Comparison of ENCODE assay signal across 19 cellular contexts in genomic region chr18:58361212-58361611, GRCh38.
DNase-seq lines count a peak whose midpoint lies in the region; ATAC-seq and TF ChIP-seq lines count a peak whose summit lies in the region.
"Had no signal": no experiment of that assay in that cellular context is flagged by ENCODE, and none has a peak within 500 bp of the region (broad histone marks: within the 10 kb centered on the region; RNA-seq: fewer than 3 reads in every experiment).

No MANE protein-coding gene starts in this region.

- TF ChIP-seq POLR2A in right lobe of liver (IDR thresholded peaks at IDR 0.05) (peak; percentile 26), upper lobe of left lung (IDR thresholded peaks at IDR 0.05) (no peak), Peyer's patch (IDR thresholded peaks at IDR 0.05) (no peak)

- H3K4me1 Mint-ChIP-seq in activated CD4-positive, alpha-beta T cell treated with anti-CD3 and anti-CD28 coated beads, Interleukin-2, amount 10 ng/mL, durations not matched to agents 7 days and 5 days: peaks cover 1% of the 10 kb centered on the region
- H3K4me1 Mint-ChIP-seq: activated CD4-positive, alpha-beta T cell treated with anti-CD3 and anti-CD28 coated beads, Interleukin-2, amount 10 ng/mL, durations not matched to agents 24 days and 14 days; activated naive CD8-positive, alpha-beta T cell treated with anti-CD3 and anti-CD28 coated beads, Interleukin-2, amount 10 ng/mL, durations not matched to agents 7 days and 5 days had no signal

- H3K4me3 ChIP-seq in right lobe of liver (no peak overlapping the region), upper lobe of left lung (no peak overlapping the region), Peyer's patch (no peak overlapping the region)
- H3K4me3 ChIP-seq: MG63, thoracic aorta had no signal

- TF ChIP-seq CTCF in right lobe of liver (IDR thresholded peaks at IDR 0.05) (no peak), upper lobe of left lung (IDR thresholded peaks at IDR 0.05) (no peak), Peyer's patch (IDR thresholded peaks at IDR 0.05) (no peak)

- H3K9me3 ChIP-seq in right lobe of liver (no peaks in the 10 kb centered on the region), upper lobe of left lung (no peaks in the 10 kb centered on the region), Peyer's patch (no peaks in the 10 kb centered on the region)
- H3K9me3 ChIP-seq: MG63, thoracic aorta had no signal

- H3K27ac ChIP-seq in right lobe of liver (peak overlapping the region; percentile 73 to 91 (median 86)), upper lobe of left lung (peak overlapping the region; percentile 21 to 69 (median 49)), Peyer's patch (no peak overlapping the region)
- H3K27ac ChIP-seq: foreskin keratinocyte had no signal

- H3K27me3 Mint-ChIP-seq in activated CD4-positive, alpha-beta T cell treated with anti-CD3 and anti-CD28 coated beads, Interleukin-2, amount 10 ng/mL, durations not matched to agents 7 days and 5 days: no peaks in the 10 kb centered on the region

- peaks cover 4 to 27% (median 11%) of the 10 kb centered on the region in 4 donors for H3K4me1 ChIP-seq in right lobe of liver
- H3K4me1 ChIP-seq in upper lobe of left lung: peaks cover 16 to 20% (median 17%) of the 10 kb centered on the region in 4 donors
- no peaks in the 10 kb centered on the region for H3K4me1 ChIP-seq in Peyer's patch
- H3K4me1 ChIP-seq: parathyroid adenoma had no signal

- H3K36me3 ChIP-seq in right lobe of liver (no peaks in the 10 kb centered on the region), upper lobe of left lung (peaks cover under 1 to 35% (median 10%) of the 10 kb centered on the region in 4 donors), Peyer's patch (peaks cover 0 to 52% (median under 1%) of the 10 kb centered on the region in 3 donors)
- H3K36me3 ChIP-seq: thoracic aorta had no signal

- no peak overlapping the region for H3K4me3 Mint-ChIP-seq in activated CD4-positive, alpha-beta T cell treated with anti-CD3 and anti-CD28 coated beads, Interleukin-2, amount 10 ng/mL, durations not matched to agents 7 days and 5 days
- H3K4me3 Mint-ChIP-seq: activated CD4-positive, alpha-beta T cell treated with anti-CD3 and anti-CD28 coated beads, Interleukin-2, amount 10 ng/mL, durations not matched to agents 24 days and 14 days; activated naive CD8-positive, alpha-beta T cell treated with anti-CD3 and anti-CD28 coated beads, Interleukin-2, amount 10 ng/mL, durations not matched to agents 7 days and 5 days had no signal

- peak; percentile 27 to 46 (median 32) for ATAC-seq in right lobe of liver
- no peak for ATAC-seq in upper lobe of left lung (ENCODE audit: low FRiP score in 2 of 2)

- CTCF ChIA-PET in activated CD4-positive, alpha-beta T cell treated with anti-CD3 and anti-CD28 coated beads, Interleukin-2, amount 10 ng/mL, durations not matched to agents 7 days and 5 days (lab: Charles Lee): interaction anchor here (0.8 to 1.6 kb wide), 3 partner anchors 13 to 478 kb away, joined by 3 read pairs; no protein-coding TSS in a partner anchor

- H3K27ac Mint-ChIP-seq in activated CD4-positive, alpha-beta T cell treated with anti-CD3 and anti-CD28 coated beads, Interleukin-2, amount 10 ng/mL, durations not matched to agents 7 days and 5 days: no peak overlapping the region
- H3K27ac Mint-ChIP-seq: activated CD4-positive, alpha-beta T cell treated with anti-CD3 and anti-CD28 coated beads, Interleukin-2, amount 10 ng/mL, durations not matched to agents 24 days and 14 days; activated naive CD8-positive, alpha-beta T cell treated with anti-CD3 and anti-CD28 coated beads, Interleukin-2, amount 10 ng/mL, durations not matched to agents 7 days and 5 days had no signal

- WGBS in right lobe of liver (ENCODE audit: insufficient coverage, low coverage, low lambda C conversion rate, missing lambda C conversion rate): 51% methylated on average over 4 of the region's 5 CpGs
- WGBS in upper lobe of left lung, 2 donors: 78 to 80% methylated on average over 5 of the region's 5 CpGs

- no peak for TF ChIP-seq EP300 in upper lobe of left lung (IDR thresholded peaks at IDR 0.05)

- no peaks in the 10 kb centered on the region for H3K36me3 Mint-ChIP-seq in activated CD4-positive, alpha-beta T cell treated with anti-CD3 and anti-CD28 coated beads, Interleukin-2, amount 10 ng/mL, durations not matched to agents 7 days and 5 days (ENCODE audit: low read depth)
- H3K36me3 Mint-ChIP-seq: activated naive CD8-positive, alpha-beta T cell treated with anti-CD3 and anti-CD28 coated beads, Interleukin-2, amount 10 ng/mL, durations not matched to agents 7 days and 5 days had no signal

- no peaks in the 10 kb centered on the region for H3K9me3 Mint-ChIP-seq in activated CD4-positive, alpha-beta T cell treated with anti-CD3 and anti-CD28 coated beads, Interleukin-2, amount 10 ng/mL, durations not matched to agents 7 days and 5 days
- H3K9me3 Mint-ChIP-seq: activated CD4-positive, alpha-beta T cell treated with anti-CD3 and anti-CD28 coated beads, Interleukin-2, amount 10 ng/mL, durations not matched to agents 24 days and 14 days; activated naive CD8-positive, alpha-beta T cell treated with anti-CD3 and anti-CD28 coated beads, Interleukin-2, amount 10 ng/mL, durations not matched to agents 7 days and 5 days had no signal

- intact Hi-C loops in right lobe of liver (cut with DNase I): no loop called here

- POLR2A ChIA-PET in activated CD4-positive, alpha-beta T cell treated with anti-CD3 and anti-CD28 coated beads, Interleukin-2, amount 10 ng/mL, durations not matched to agents 7 days and 5 days (lab: Charles Lee): no interaction called here

- DNase-seq in OCI-M1 (lab: John Stamatoyannopoulos, UW) (peak; percentile 44), ecto neural progenitor cell (ENCODE audit: low spot score) (peak; percentile 11), right lobe of liver (no peak), upper lobe of left lung (no peak), Peyer's patch (no peak), anterior cingulate cortex (lab: John Stamatoyannopoulos, UW) (no peak)
- DNase-seq in activated effector memory CD4-positive, alpha-beta T cell treated with anti-CD3 and anti-CD28 coated beads, Interleukin-2, amount 50 U/mL, for 16 hours: no peak
- no peak for DNase-seq in activated CD4-positive, alpha-beta T cell treated with anti-CD3 and anti-CD28 coated beads, Interleukin-2, amount 10 ng/mL, durations not matched to agents 7 days and 5 days
- DNase-seq: activated CD4-positive, alpha-beta T cell treated with anti-CD3 and anti-CD28 coated beads, Interleukin-2, amount 10 ng/mL, durations not matched to agents 24 days and 14 days; activated naive CD8-positive, alpha-beta T cell treated with anti-CD3 and anti-CD28 coated beads, Interleukin-2, amount 10 ng/mL, durations not matched to agents 7 days and 5 days; activated T-cell treated with anti-CD3 and anti-CD28 coated beads, Interleukin-2, amount 50 U/mL, for 1 hour; dermis blood vessel endothelial cell; foreskin keratinocyte; NCI-H1930; NCI-H82; T-helper 2 cell had no signal

- H3K27me3 ChIP-seq in right lobe of liver (no peaks in the 10 kb centered on the region), upper lobe of left lung (no peaks in the 10 kb centered on the region), Peyer's patch (no peaks in the 10 kb centered on the region)
- H3K27me3 ChIP-seq: foreskin keratinocyte, MG63 had no signal

Comparison
In these comparisons a context has a peak if more than half of its experiments do, and no peak if none do; other contexts are left out.
1. DNase-seq: peak in OCI-M1 (single experiment) and ecto neural progenitor cell (single experiment); none in right lobe of liver (0 of 3), upper lobe of left lung (0 of 2), activated effector memory CD4-positive, alpha-beta T cell treated with anti-CD3 and anti-CD28 coated beads, Interleukin-2, amount 50 U/mL, for 16 hours (single experiment), Peyer's patch (0 of 3), anterior cingulate cortex (0 of 58) and activated CD4-positive, alpha-beta T cell treated with anti-CD3 and anti-CD28 coated beads, Interleukin-2, amount 10 ng/mL, durations not matched to agents 7 days and 5 days (single experiment).
2. ATAC-seq: peak in right lobe of liver (4 of 4); none in upper lobe of left lung (0 of 2).
3. H3K27ac ChIP-seq: peak in right lobe of liver (3 of 3) and upper lobe of left lung (4 of 4); none in Peyer's patch (0 of 4).